8 cellular contexts compared by ENCODE assay signal in the genomic region with DNA sequence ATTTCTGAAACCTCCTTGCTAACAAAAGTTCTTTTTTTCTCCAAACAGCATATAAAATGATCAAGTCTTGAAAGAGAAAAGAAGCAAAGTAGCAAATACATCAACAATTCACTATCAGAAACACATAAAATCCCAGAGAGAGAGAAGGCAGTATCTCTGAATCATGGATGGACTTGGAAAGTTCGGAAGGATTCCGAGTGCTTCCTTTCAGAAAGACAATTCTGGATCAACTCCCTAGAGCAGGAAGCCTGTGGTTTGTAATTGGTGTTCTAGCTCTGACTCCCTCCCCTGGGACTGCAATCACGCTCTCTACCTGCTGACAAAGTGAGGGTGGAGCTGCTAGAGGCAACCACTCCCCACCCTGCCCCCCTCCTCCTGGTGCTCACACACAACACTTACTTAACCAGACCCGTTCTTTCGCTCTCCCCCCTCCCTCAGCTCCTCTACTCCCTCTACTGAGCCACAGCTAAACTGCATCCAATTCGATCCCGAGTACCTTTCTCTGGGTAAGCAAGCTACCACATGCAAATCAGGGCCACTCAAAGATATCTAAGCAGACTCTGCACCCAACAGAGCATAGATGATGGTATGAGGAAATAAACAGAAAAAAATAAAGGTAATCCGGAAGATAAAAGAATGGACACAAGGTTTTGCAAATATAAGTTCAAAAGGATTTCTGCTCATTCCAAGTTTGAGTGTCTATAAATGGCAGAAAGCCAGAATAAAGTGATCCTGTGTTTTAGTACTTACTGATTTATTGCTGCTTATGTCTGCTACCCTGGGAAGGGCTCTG. TPM values are rescaled to one million over a fixed set of nuclear protein-coding genes. Genes with fewer than 3 reads are reported as not detected.
A peak's percentile ranks its signal among the peaks of the same experiment; 100 is the strongest.
DNase-seq lines count a peak whose midpoint lies in the region; ATAC-seq, FAIRE-seq and TF ChIP-seq lines count a peak whose summit lies in the region.

Gene RNF43, minus strand, starts transcription at position 235 of the 793 bp plus-strand sequence. CDS start 1,957 bp downstream, outside the sequence.

- no peaks in the 10 kb centered on the region for H3K9me3 ChIP-seq in neuron (ENCODE audit: low read length)
- H3K9me3 ChIP-seq in stomach smooth muscle (ENCODE audit: control insufficient read depth in 2 of 2, low read length in 2 of 2) = no peaks in the 10 kb centered on the region

- peak; percentile 95 for DNase-seq in H7
- peak; percentile 99 for DNase-seq in LNCaP clone FGC (ENCODE audit: low read depth)
- peak; percentile 93 for DNase-seq in activated effector memory CD4-positive, alpha-beta T cell treated with anti-CD3 and anti-CD28 coated beads, Interleukin-2, amount 50 U/mL, for 16 hours
- peak; percentile 98 to 99 for DNase-seq in foreskin keratinocyte

- H3K4me3 ChIP-seq in H7 (ENCODE audit: insufficient read depth, low read depth, low read length) (peak within 1 kb of the TSS; percentile 39), LNCaP clone FGC (ENCODE audit: low read depth, low read length) (peak within 1 kb of the TSS; percentile 64), neuron (ENCODE audit: low read length) (peak within 1 kb of the TSS; percentile 42), stomach smooth muscle (ENCODE audit: low read length in 2 of 2) (peak within 1 kb of the TSS; percentile 54 to 69)

- peak; percentile 99 for ATAC-seq in foreskin keratinocyte

- no peaks in the 10 kb centered on the region for H3K27me3 ChIP-seq in H7 (ENCODE audit: control insufficient read depth, insufficient read depth, low read length)
- peaks cover 7% of the 10 kb centered on the region for H3K27me3 ChIP-seq in foreskin keratinocyte
- peaks cover 7% of the 10 kb centered on the region for H3K27me3 ChIP-seq in neuron (ENCODE audit: insufficient read depth, low read length)
- H3K27me3 ChIP-seq in stomach smooth muscle (ENCODE audit: control insufficient read depth in 1 of 2, insufficient read depth in 2 of 2, low read length in 2 of 2) = peaks cover 0 to 3% of the 10 kb centered on the region in 2 donors

- TF ChIP-seq POLR2A in Raji (IDR thresholded peaks at IDR 0.05; ENCODE audit: insufficient read depth, low read depth, low read length) = 0 out of 2 replicates have a peak, but pooled peaks have one; percentile 14

- H3K4me1 ChIP-seq in foreskin keratinocyte (peaks cover 4% of the 10 kb centered on the region), neuron (ENCODE audit: insufficient read depth, low read length) (peaks cover 20% of the 10 kb centered on the region), stomach smooth muscle (ENCODE audit: control insufficient read depth, insufficient read depth, low read length) (no peaks in the 10 kb centered on the region)

- peak within 1 kb of the TSS; percentile 14 to 43 for H3K9ac ChIP-seq in stomach smooth muscle (ENCODE audit: low read length in 2 of 2)

- H3K36me3 ChIP-seq in H7 (replicated peaks; ENCODE audit: control insufficient read depth, insufficient read depth, low read length) (no peaks in the 10 kb centered on the region), neuron (ENCODE audit: insufficient read depth, low read length) (no peaks in the 10 kb centered on the region), stomach smooth muscle (ENCODE audit: control insufficient read depth in 2 of 2, insufficient read depth in 2 of 2, low read length in 2 of 2) (no peaks in the 10 kb centered on the region)

- peak; percentile 82 for FAIRE-seq in G401.6 (lab: Jason Lieb, UNC)

- H3K27ac ChIP-seq in foreskin keratinocyte (peak within 1 kb of the TSS; percentile 83), stomach smooth muscle (ENCODE audit: low read length) (no peak within 1 kb of the TSS)

- peak; percentile 95 for TF ChIP-seq CTCF in LNCaP clone FGC (IDR thresholded peaks at IDR 0.05; ENCODE audit: control insufficient read depth, extremely low read depth, insufficient read depth)
- peak; percentile 99 for TF ChIP-seq CTCF in foreskin keratinocyte (conservative IDR thresholded peaks at IDR 0.05)

- H2AFZ ChIP-seq in neuron (ENCODE audit: low read depth, low read length) = peak within 1 kb of the TSS; percentile 72

RNA-seq across cellular contexts. Expression of gene RNF43, which starts in this region (rescaled TPM):
- total RNA-seq in H7 (2014; rRNA removed; shearing (Covaris generic)) = 0.62 and 1.3 TPM in 2 replicates
- total RNA-seq in foreskin keratinocyte = 13.5 and 15.0 TPM in 2 replicates
- 8.5 and 9.7 TPM in 2 replicates for polyA plus RNA-seq in foreskin keratinocyte
